ENCODE assay signal across 15 cellular contexts in genomic region chr1:207661420-207661819, GRCh38. TPM values are rescaled to one million over a fixed set of nuclear protein-coding genes. Genes with fewer than 3 reads are reported as not detected.
"Had no signal": no experiment of that assay in that cellular context is flagged by ENCODE, and none has a peak within 500 bp of the region (broad histone marks: within the 10 kb centered on the region; RNA-seq: fewer than 3 reads in every experiment).

No MANE protein-coding gene starts in this region.

RNA-seq across cellular contexts. Expression of gene CR1L, which starts 16.5 kb away (rescaled TPM):
- total RNA-seq: activated naive CD4-positive, alpha-beta T cell treated with anti-CD3 and anti-CD28 coated beads for 36 hours; activated naive CD8-positive, alpha-beta T cell treated with anti-CD3 and anti-CD28 coated beads for 36 hours; activated T-cell treated with anti-CD3 and anti-CD28 coated beads, Interleukin-2, amount 50 U/mL, for 4 hours; activated T-helper 1 cell treated with anti-CD3 and anti-CD28 coated beads, Interleukin-12 subunit alpha, Interleukin-12 subunit beta, Interleukin-2, Interleukin-4 antibody, amounts not matched to agents 30 ng/mL and 10 ng/mL and 1 ng/mL, durations not matched to agents 14 hours and 24 hours and 36 hours; activated T-helper 2 cell treated with anti-CD3 and anti-CD28 coated beads, Interferon-gamma antibody, Interleukin-2, Interleukin-4, amounts not matched to agents 10 μg/mL and 5 μg/mL and 100 μg/mL, durations not matched to agents 14 hours and 24 hours and 36 hours; ascending aorta; astrocyte; body of pancreas; breast epithelium; bronchial epithelial cell; cardiac muscle cell; cardiac septum; chondrocyte had no signal
- polyA plus RNA-seq: adipose tissue, aorta, cardiac muscle cell had no signal
